ENCODE assay signal across 32 cellular contexts in genomic region chr3:119859728-119860127, GRCh38.
"Had no signal": no experiment of that assay in that cellular context is flagged by ENCODE, and none has a peak within 500 bp of the region (broad histone marks: within the 10 kb centered on the region; RNA-seq: fewer than 3 reads in every experiment).

No MANE protein-coding gene starts in this region.

- H3K27ac Mint-ChIP-seq: activated B cell treated with CpG ODN at 0.5 μM for 24 hours; activated CD8-positive, alpha-beta T cell treated with anti-CD3 and anti-CD28 coated beads for 36 hours; activated naive CD8-positive, alpha-beta T cell; activated T-helper 17 cell treated with anti-CD3 and anti-CD28 coated beads, Interleukin-2, amount 50 U/mL, for 72 hours; endodermal cell; T-cell; T-helper 1 cell treated with Interleukin-12 subunit alpha and Interleukin-12 subunit beta and Interleukin-4 antibody, amounts not matched to agents 30 μg/mL and 1 μg/mL, for 36 hours; T-helper 2 cell treated with Interferon-gamma antibody and Interleukin-4, amounts not matched to agents 5 μg/mL and 100 μg/mL, for 36 hours had no signal

- H3K4me3 Mint-ChIP-seq: activated B cell treated with CpG ODN at 0.5 μM for 24 hours; activated CD8-positive, alpha-beta T cell treated with anti-CD3 and anti-CD28 coated beads for 36 hours; activated naive CD8-positive, alpha-beta T cell; activated T-cell treated with anti-CD3 and anti-CD28 coated beads, Interleukin-2, amount 50 U/mL, for 4 hours; activated T-helper 17 cell treated with anti-CD3 and anti-CD28 coated beads, Interleukin-2, amount 50 U/mL, for 72 hours; endodermal cell; T-cell; T-helper 1 cell treated with Interleukin-12 subunit alpha and Interleukin-12 subunit beta and Interleukin-4 antibody, amounts not matched to agents 30 μg/mL and 1 μg/mL, for 36 hours; T-helper 2 cell treated with Interferon-gamma antibody and Interleukin-4, amounts not matched to agents 5 μg/mL and 100 μg/mL, for 36 hours had no signal

- H3K9me3 ChIP-seq: colonic mucosa, gastrocnemius medialis had no signal

- H3K4me1 ChIP-seq: body of pancreas, colonic mucosa, foreskin keratinocyte, gastrocnemius medialis had no signal

- ATAC-seq: activated CD4-positive, CD25-positive, alpha-beta regulatory T cell treated with anti-CD3 and anti-CD28 coated beads, Interleukin-2, amount 50 U/mL, for 24 hours; activated CD8-positive, alpha-beta T cell treated with anti-CD3 and anti-CD28 coated beads for 36 hours; activated T-cell treated with anti-CD3 and anti-CD28 coated beads, Interleukin-2, amount 50 U/mL, for 4 hours; activated T-helper 17 cell treated with anti-CD3 and anti-CD28 coated beads, Interleukin-2, amount 50 U/mL, for 72 hours; body of pancreas; foreskin keratinocyte; gastrocnemius medialis; T-cell had no signal

- DNase-seq: activated B cell treated with CpG ODN at 0.5 μM for 24 hours; activated CD4-positive, alpha-beta T cell treated with anti-CD3 and anti-CD28 coated beads for 48 hours; activated CD4-positive, alpha-beta T cell treated with anti-CD3 and anti-CD28 coated beads, Interleukin-2, amount 50 U/mL, for 1 hour; activated CD4-positive, alpha-beta T cell treated with anti-CD3 and anti-CD28 coated beads, Interleukin-2, amount 50 U/mL, for 48 hours; activated CD8-positive, alpha-beta memory T cell treated with anti-CD3 and anti-CD28 coated beads for 24 hours; activated CD8-positive, alpha-beta T cell treated with anti-CD3 and anti-CD28 coated beads for 36 hours; activated effector memory CD4-positive, alpha-beta T cell treated with Interleukin-2 at 50 U/mL for 16 hours; activated gamma-delta T cell treated with Interleukin-2 at 50 U/mL for 16 hours; activated naive CD4-positive, alpha-beta T cell treated with anti-CD3 and anti-CD28 coated beads, Interleukin-2, amount 50 U/mL, for 16 hours; activated naive CD4-positive, alpha-beta T cell treated with Interleukin-2 at 50 U/mL for 16 hours; activated T-cell treated with anti-CD3 and anti-CD28 coated beads, Interleukin-2, amount 50 U/mL, for 4 hours; amniotic stem cell; anterior cingulate cortex; body of pancreas; colonic mucosa; effector memory CD4-positive, alpha-beta T cell; endodermal cell; erythroblast; foreskin keratinocyte; gastrocnemius medialis; glutamatergic neuron; SW 1271; T-cell; T1000; WERI-Rb-1 had no signal

- H3K27ac ChIP-seq: body of pancreas, cardiac muscle cell, colonic mucosa, esophagus muscularis mucosa, foreskin keratinocyte, gastrocnemius medialis, WERI-Rb-1 had no signal

- H3K4me1 Mint-ChIP-seq: activated B cell treated with CpG ODN at 0.5 μM for 24 hours, endodermal cell had no signal

- H3K27me3 ChIP-seq: body of pancreas, cardiac muscle cell, colonic mucosa, esophagus muscularis mucosa, foreskin keratinocyte, gastrocnemius medialis had no signal

- H3K4me3 ChIP-seq: body of pancreas, cardiac muscle cell, colonic mucosa, esophagus muscularis mucosa, gastrocnemius medialis had no signal

- H3K27me3 Mint-ChIP-seq: activated B cell treated with CpG ODN at 0.5 μM for 24 hours; activated CD8-positive, alpha-beta T cell treated with anti-CD3 and anti-CD28 coated beads for 36 hours; activated naive CD8-positive, alpha-beta T cell; activated T-helper 17 cell treated with anti-CD3 and anti-CD28 coated beads, Interleukin-2, amount 50 U/mL, for 72 hours; T-cell had no signal
